Comparison of ENCODE assay signal across 21 cellular contexts in the genomic region with DNA sequence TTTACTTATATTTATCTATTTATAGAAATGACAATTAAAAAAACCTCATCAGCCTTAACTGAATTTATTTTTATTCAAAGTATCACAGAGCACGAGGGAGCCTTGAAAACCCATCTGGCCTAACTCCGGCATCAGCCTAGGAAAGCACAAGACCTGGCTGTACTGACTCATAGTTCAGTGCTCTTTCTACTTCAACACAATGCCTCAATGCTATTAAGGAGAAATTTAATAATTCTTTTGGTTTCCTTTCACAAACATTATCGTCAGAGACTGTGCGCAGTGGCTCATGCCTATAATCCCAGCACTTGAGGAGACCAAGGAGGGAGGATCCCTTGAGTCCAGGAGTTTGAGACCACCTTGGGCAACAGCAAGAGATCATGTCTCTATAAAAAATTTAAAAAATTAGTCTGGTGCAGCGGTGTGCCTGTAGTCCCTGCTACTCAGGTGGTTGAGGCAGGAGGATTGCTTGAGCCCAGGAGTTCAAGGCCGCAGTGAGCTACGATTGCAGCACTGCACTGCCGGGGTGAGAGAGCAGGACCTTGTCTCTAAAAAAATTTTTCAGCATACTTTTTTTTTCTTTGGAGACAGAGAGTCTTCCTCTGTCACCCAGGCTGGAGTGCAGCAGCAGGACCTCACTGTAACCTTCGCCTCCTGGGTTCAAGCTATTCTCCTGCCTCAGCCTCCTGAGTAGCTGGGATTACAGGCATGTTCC.
"Had no signal": no experiment of that assay in that cellular context is flagged by ENCODE, and none has a peak within 500 bp of the region (broad histone marks: within the 10 kb centered on the region; RNA-seq: fewer than 3 reads in every experiment).

No MANE protein-coding gene starts in this region.

- DNase-seq: activated CD4-positive, alpha-beta T cell treated with anti-CD3 and anti-CD28 coated beads for 1 hour; activated CD8-positive, alpha-beta memory T cell treated with anti-CD3 and anti-CD28 coated beads for 24 hours; activated CD8-positive, alpha-beta memory T cell treated with anti-CD3 and anti-CD28 coated beads, Interleukin-2, amount 50 U/mL, for 48 hours; activated effector memory CD4-positive, alpha-beta T cell treated with anti-CD3 and anti-CD28 coated beads, Interleukin-2, amount 50 U/mL, for 16 hours; activated naive CD4-positive, alpha-beta T cell treated with anti-CD3 and anti-CD28 coated beads, Interleukin-2, amount 50 U/mL, for 16 hours; activated T-cell treated with anti-CD3 and anti-CD28 coated beads, Interleukin-2, amount 50 U/mL, for 72 hours; aorta; cortex of kidney; effector CD4-positive, alpha-beta T cell; islet precursor cell; left colon; naive B cell; pancreas; spleen; stimulated activated CD4-positive, alpha-beta T cell treated with anti-CD3 and anti-CD28 coated beads, Interleukin-4, amount 100 ng/mL, for 4 hours; tibial artery; uterus had no signal

- H3K4me1 ChIP-seq: uterus had no signal

- H3K4me3 ChIP-seq: pancreas, uterus had no signal

- H3K36me3 ChIP-seq: esophagus muscularis mucosa, neutrophil, pancreas, spleen, tibial artery, uterus had no signal

- H3K27ac ChIP-seq: neutrophil had no signal

- ATAC-seq: activated T-cell treated with anti-CD3 and anti-CD28 coated beads, Interleukin-2, amount 50 U/mL, for 72 hours; left colon; stimulated activated memory B cell treated with anti-CD40 and anti-IgM and Interleukin-4, amounts not matched to agents 10 μg/mL and 1 μg/mL and 100 μg/mL, for 72 hours had no signal

- H3K27me3 ChIP-seq: esophagus muscularis mucosa, hepatocyte, pancreas, tibial artery, uterus had no signal

- H3K9me3 ChIP-seq: esophagus muscularis mucosa, neutrophil, pancreas, spleen, tibial artery, uterus had no signal
